ENCODE assay signal across 8 cellular contexts in the genomic region with DNA sequence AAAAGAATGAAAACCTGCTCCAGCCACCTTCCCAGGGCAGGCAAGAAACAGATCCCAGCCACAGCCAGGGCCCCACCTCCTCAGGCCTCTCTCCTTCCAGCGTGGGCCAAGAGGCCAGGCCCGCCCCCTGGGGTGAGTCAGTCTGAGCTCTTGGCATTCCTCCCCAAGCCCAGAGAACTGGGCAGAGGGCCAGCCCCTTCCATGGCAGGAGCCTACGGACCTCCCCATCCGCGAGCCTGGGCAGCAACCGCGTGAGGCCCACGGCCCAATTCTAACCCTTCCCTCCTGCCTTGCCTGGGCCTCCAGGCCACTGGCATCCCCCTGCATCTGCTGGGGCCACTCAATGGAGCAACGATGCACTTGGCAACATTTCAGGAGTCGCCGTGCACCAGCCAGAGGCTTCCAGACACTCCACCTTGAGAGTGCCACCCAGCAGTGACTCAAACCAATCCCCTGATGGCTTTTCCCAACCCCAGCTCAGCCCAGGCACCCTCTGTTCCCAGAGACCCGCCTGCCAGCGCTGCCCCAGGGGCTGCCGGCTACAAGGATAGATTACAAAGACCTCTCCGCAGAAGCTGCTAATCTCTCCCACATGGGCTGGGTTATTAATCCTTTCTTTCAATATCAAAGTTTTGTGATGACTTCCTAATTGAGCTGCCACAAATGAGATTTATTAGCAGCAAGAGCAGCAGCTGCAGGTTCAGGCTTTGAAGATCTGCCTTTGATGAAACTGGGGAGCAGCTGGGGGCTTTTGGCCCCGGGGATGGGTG.
A peak's percentile ranks its signal among the peaks of the same experiment; 100 is the strongest.
DNase-seq lines count a peak whose midpoint lies in the region; ATAC-seq and TF ChIP-seq lines count a peak whose summit lies in the region.

No MANE protein-coding gene starts in this region.

- no TSS peak for BruUV-seq in Panc1 (replicated peaks; lab: Mats Ljungman, UMichigan)

- no peak for TF ChIP-seq CTCF in Panc1 (IDR thresholded peaks at IDR 0.05)
- TF ChIP-seq CTCF in right lobe of liver (IDR thresholded peaks at IDR 0.05), result no peak

- peak overlapping the region in 1 of 2 donors; percentile 37 for H3K4me3 Mint-ChIP-seq in stimulated activated naive CD8-positive, alpha-beta T cell treated with anti-CD3 and anti-CD28 coated beads, Interleukin-15, amount 100 ng/mL, for 72 hours
- H3K4me3 Mint-ChIP-seq in activated CD4-positive, alpha-beta T cell treated with anti-CD3 and anti-CD28 coated beads, Interleukin-2, amount 10 ng/mL, durations not matched to agents 7 days and 5 days, result no peak overlapping the region

- H3K4me3 ChIP-seq in Panc1 (ENCODE audit: low read depth in 2 of 2, low read length in 2 of 2) (peak overlapping the region; percentile 23 to 55), right lobe of liver (no peak overlapping the region)

- H3K27me3 ChIP-seq in Panc1 (ENCODE audit: control insufficient read depth, insufficient read depth, low read length), result no peaks in the 10 kb centered on the region
- no peaks in the 10 kb centered on the region for H3K27me3 ChIP-seq in right lobe of liver

- H3K36me3 ChIP-seq in Panc1 (ENCODE audit: control insufficient read depth, insufficient read depth, low read length) (no peaks in the 10 kb centered on the region), right lobe of liver (peaks cover 0 to 13% (median 0%) of the 10 kb centered on the region in 4 donors)

- CTCF ChIA-PET in Panc1 (lab: Charles Lee), result interaction anchor here (0.6 to 1.0 kb wide), 4 partner anchors 10 to 468 kb away, joined by 3 to 11 read pairs (median 4); no protein-coding TSS in a partner anchor
- CTCF ChIA-PET in activated CD4-positive, alpha-beta T cell treated with anti-CD3 and anti-CD28 coated beads, Interleukin-2, amount 10 ng/mL, durations not matched to agents 7 days and 5 days (lab: Charles Lee), result interaction anchor here (0.6 to 0.9 kb wide), 2 partner anchors 50 to 60 kb away, joined by 3 to 4 read pairs; no protein-coding TSS in a partner anchor

- peaks cover 80% of the 10 kb centered on the region for H3K36me3 Mint-ChIP-seq in activated CD4-positive, alpha-beta T cell treated with anti-CD3 and anti-CD28 coated beads, Interleukin-2, amount 10 ng/mL, durations not matched to agents 7 days and 5 days (ENCODE audit: low read depth)

- H3K27ac ChIP-seq in Panc1 (ENCODE audit: low read length), result peak overlapping the region; percentile 97
- H3K27ac ChIP-seq in right lobe of liver, result no peak overlapping the region

- peaks cover 41% of the 10 kb centered on the region for H3K4me1 Mint-ChIP-seq in stimulated activated naive CD8-positive, alpha-beta T cell treated with anti-CD3 and anti-CD28 coated beads, Interleukin-15, amount 100 ng/mL, for 72 hours
- H3K4me1 Mint-ChIP-seq in activated CD4-positive, alpha-beta T cell treated with anti-CD3 and anti-CD28 coated beads, Interleukin-2, amount 10 ng/mL, durations not matched to agents 7 days and 5 days, result peaks cover 18% of the 10 kb centered on the region

- POLR2A ChIA-PET in Panc1 (lab: Charles Lee), result interaction anchor here (1.0 to 1.6 kb wide), 2 partner anchors 10 to 107 kb away, joined by 3 to 6 read pairs; no protein-coding TSS in a partner anchor
- POLR2A ChIA-PET in activated CD4-positive, alpha-beta T cell treated with anti-CD3 and anti-CD28 coated beads, Interleukin-2, amount 10 ng/mL, durations not matched to agents 7 days and 5 days (lab: Charles Lee), result no interaction called here

- no peak for ATAC-seq in stimulated activated naive CD8-positive, alpha-beta T cell treated with anti-CD3 and anti-CD28 coated beads, Interleukin-15, Interleukin-2, amounts not matched to agents 100 U/mL and 50 U/mL, for 24 hours
- no peak for ATAC-seq in stimulated activated naive CD8-positive, alpha-beta T cell treated with anti-CD3 and anti-CD28 coated beads, Interleukin-15, amount 100 ng/mL, for 72 hours
- ATAC-seq in Panc1, result peak; percentile 94
- ATAC-seq in right lobe of liver, result peak; percentile 98 to 99 (median 99)
- no peak for ATAC-seq in HG03196 (IDR thresholded peaks at IDR 0.05; ENCODE audit: unreplicated experiment)

- H3K27ac Mint-ChIP-seq in stimulated activated naive CD8-positive, alpha-beta T cell treated with anti-CD3 and anti-CD28 coated beads, Interleukin-15, amount 100 ng/mL, for 72 hours, result peak overlapping the region in 1 of 2 donors; percentile 96
- H3K27ac Mint-ChIP-seq in activated CD4-positive, alpha-beta T cell treated with anti-CD3 and anti-CD28 coated beads, Interleukin-2, amount 10 ng/mL, durations not matched to agents 7 days and 5 days, result no peak overlapping the region

- peak; percentile 23 for DNase-seq in stimulated activated naive CD8-positive, alpha-beta T cell treated with anti-CD3 and anti-CD28 coated beads, Interleukin-15, Interleukin-2, amounts not matched to agents 100 U/mL and 50 U/mL, for 24 hours
- DNase-seq in stimulated activated naive CD8-positive, alpha-beta T cell treated with anti-CD3 and anti-CD28 coated beads, Interleukin-15, amount 100 ng/mL, for 72 hours, result no peak
- DNase-seq in Panc1 (ENCODE audit: low read depth, low spot score) (peak; percentile 89), dermis blood vessel endothelial cell (peak; percentile 98), right lobe of liver (peak; percentile 92 to 97 (median 95)), stromal cell of bone marrow (ENCODE audit: low read depth) (peak; percentile 94)
- DNase-seq in activated CD4-positive, alpha-beta T cell treated with anti-CD3 and anti-CD28 coated beads, Interleukin-2, amount 10 ng/mL, durations not matched to agents 7 days and 5 days, result no peak

- peaks cover 4% of the 10 kb centered on the region; the same call in 1 of the 2 replicates for H3K9me3 ChIP-seq in Panc1 (ENCODE audit: control insufficient read depth, insufficient read depth, low read depth, low read length)
- no peaks in the 10 kb centered on the region for H3K9me3 ChIP-seq in right lobe of liver

- H3K9me3 Mint-ChIP-seq in stimulated activated naive CD8-positive, alpha-beta T cell treated with anti-CD3 and anti-CD28 coated beads, Interleukin-15, amount 100 ng/mL, for 72 hours, result peaks cover 0 to 4% of the 10 kb centered on the region in 2 donors
- H3K9me3 Mint-ChIP-seq in activated CD4-positive, alpha-beta T cell treated with anti-CD3 and anti-CD28 coated beads, Interleukin-2, amount 10 ng/mL, durations not matched to agents 7 days and 5 days, result peaks cover 2% of the 10 kb centered on the region

- 20% methylated on average over 1 of the region's 16 CpGs for WGBS in right lobe of liver (ENCODE audit: insufficient coverage, low coverage, low lambda C conversion rate, missing lambda C conversion rate)

- intact Hi-C loops in Panc1 (cut with micrococcal nuclease; ENCODE audit: unreplicated experiment), result loop anchor here (10.0 kb wide), 1 partner anchor 108 kb away; no protein-coding TSS in a partner anchor
- intact Hi-C loops in right lobe of liver (cut with DNase I), result no loop called here

- H3K27me3 Mint-ChIP-seq in stimulated activated naive CD8-positive, alpha-beta T cell treated with anti-CD3 and anti-CD28 coated beads, Interleukin-15, amount 100 ng/mL, for 72 hours, result no peaks in the 10 kb centered on the region
- H3K27me3 Mint-ChIP-seq in activated CD4-positive, alpha-beta T cell treated with anti-CD3 and anti-CD28 coated beads, Interleukin-2, amount 10 ng/mL, durations not matched to agents 7 days and 5 days, result no peaks in the 10 kb centered on the region

- in situ Hi-C loops in Panc1 (cut with HindIII; ENCODE audit: low pct_unique_long_range_greater_than_20kb, low sequenced_read_pairs), result no loop called here

- TF ChIP-seq POLR2A in right lobe of liver (IDR thresholded peaks at IDR 0.05), result no peak

- H3K4me1 ChIP-seq in Panc1 (ENCODE audit: control insufficient read depth, insufficient read depth, low read length), result peaks cover 41% of the 10 kb centered on the region
- H3K4me1 ChIP-seq in right lobe of liver, result peaks cover 0 to 10% (median 4%) of the 10 kb centered on the region in 4 donors

Comparison
In these comparisons a context has a peak if more than half of its experiments do, and no peak if none do; other contexts are left out.
1. DNase-seq: peak in stimulated activated naive CD8-positive, alpha-beta T cell treated with anti-CD3 and anti-CD28 coated beads, Interleukin-15, Interleukin-2, amounts not matched to agents 100 U/mL and 50 U/mL, for 24 hours (single experiment), Panc1 (single experiment), dermis blood vessel endothelial cell (single experiment), right lobe of liver (3 of 3) and stromal cell of bone marrow (single experiment); none in stimulated activated naive CD8-positive, alpha-beta T cell treated with anti-CD3 and anti-CD28 coated beads, Interleukin-15, amount 100 ng/mL, for 72 hours (0 of 2) and activated CD4-positive, alpha-beta T cell treated with anti-CD3 and anti-CD28 coated beads, Interleukin-2, amount 10 ng/mL, durations not matched to agents 7 days and 5 days (single experiment).
2. ATAC-seq: peak in Panc1 (single experiment) and right lobe of liver (4 of 4); none in stimulated activated naive CD8-positive, alpha-beta T cell treated with anti-CD3 and anti-CD28 coated beads, Interleukin-15, Interleukin-2, amounts not matched to agents 100 U/mL and 50 U/mL, for 24 hours (single experiment), stimulated activated naive CD8-positive, alpha-beta T cell treated with anti-CD3 and anti-CD28 coated beads, Interleukin-15, amount 100 ng/mL, for 72 hours (single experiment) and HG03196 (single experiment).
3. H3K4me3 ChIP-seq: peak in Panc1 (2 of 2); none in right lobe of liver (0 of 3).